In the genomic region with DNA sequence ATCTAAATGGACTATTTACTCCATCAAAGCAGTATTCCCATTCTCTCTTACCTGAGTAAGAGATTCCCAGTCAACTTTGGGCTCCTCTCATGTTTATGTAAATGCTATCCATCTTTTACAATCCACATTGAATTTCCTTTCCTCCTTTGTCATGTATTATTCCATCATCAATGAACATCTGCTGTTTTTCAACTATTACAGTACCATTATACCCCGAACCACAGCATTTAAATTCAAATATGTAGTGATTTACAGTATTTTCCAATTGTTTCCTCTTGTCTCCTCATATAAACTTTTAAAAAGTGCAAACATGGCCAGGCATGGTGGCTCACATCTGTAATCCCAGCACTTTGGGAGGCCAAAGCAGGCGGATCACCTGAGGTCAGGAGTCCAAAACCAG, we compare ENCODE assay signal across 10 cellular contexts. TPM values are rescaled to one million over a fixed set of nuclear protein-coding genes. Genes with fewer than 3 reads are reported as not detected.
"Had no signal": no experiment of that assay in that cellular context is flagged by ENCODE, and none has a peak within 500 bp of the region (broad histone marks: within the 10 kb centered on the region; RNA-seq: fewer than 3 reads in every experiment).

No MANE protein-coding gene starts in this region.

- H3K4me3 Mint-ChIP-seq: HFFc6, IgD-negative memory B cell had no signal

- ATAC-seq: HCT116, HepG2 had no signal

- FAIRE-seq: H54, HepG2, HTR-8/SVneo had no signal

- H3K27ac Mint-ChIP-seq: HFFc6, IgD-negative memory B cell had no signal

- H3K9me3 ChIP-seq: HAP-1 had no signal

- H3K36me3 Mint-ChIP-seq: IgD-negative memory B cell had no signal

- H3K4me2 ChIP-seq: KMS-11 had no signal

- H3K9ac ChIP-seq: GM23248, KMS-11 had no signal

- H3K27ac ChIP-seq: GM23248, KMS-11 had no signal

- H3K27me3 Mint-ChIP-seq: IgD-negative memory B cell had no signal

- H2AFZ ChIP-seq: GM23248 had no signal

- H3K4me1 Mint-ChIP-seq: IgD-negative memory B cell had no signal

- DNase-seq: GM23248, HFFc6, KBM-7 had no signal

RNA-seq across cellular contexts. Expression of gene PCLO, which starts 20.3 kb away (rescaled TPM):
- total RNA-seq: GM23248 had no signal
